In genomic region chr1:241848680-241849344, GRCh38 we compare ENCODE assay signal across 8 cellular contexts. TPM values are rescaled to one million over a fixed set of nuclear protein-coding genes. Genes with fewer than 3 reads are reported as not detected.
DNase-seq lines count a peak whose midpoint lies in the region; ATAC-seq and TF ChIP-seq lines count a peak whose summit lies in the region.

No MANE protein-coding gene starts in this region.

- H3K4me3 ChIP-seq in breast epithelium: peak overlapping the region in 2 of 3 donors; percentile 79 to 87
- H3K4me3 ChIP-seq in osteoblast (ENCODE audit: insufficient read depth, low read length): peak overlapping the region; percentile 91

- peaks cover 4 to 5% of the 10 kb centered on the region in 2 donors for H3K4me1 ChIP-seq in breast epithelium
- H3K4me1 ChIP-seq in osteoblast (ENCODE audit: insufficient read depth, low read length): peaks cover 17% of the 10 kb centered on the region

- H3K27ac ChIP-seq in breast epithelium (no peak overlapping the region), osteoblast (ENCODE audit: low read depth, low read length) (peak overlapping the region; percentile 95)

- H3K79me2 ChIP-seq in osteoblast (ENCODE audit: insufficient read depth, low read length): peaks cover 17% of the 10 kb centered on the region

- H3K36me3 ChIP-seq in breast epithelium (no peaks in the 10 kb centered on the region), osteoblast (ENCODE audit: insufficient read depth, low read length) (peaks cover 5% of the 10 kb centered on the region)

- H3K4me2 ChIP-seq in osteoblast (ENCODE audit: insufficient read depth, low read length): peak overlapping the region; percentile 97

- H2AFZ ChIP-seq in osteoblast (ENCODE audit: low read length): peak overlapping the region; percentile 93

- TF ChIP-seq POLR2A in breast epithelium (IDR thresholded peaks at IDR 0.05): no peak

- no peaks in the 10 kb centered on the region for H4K20me1 ChIP-seq in osteoblast (ENCODE audit: insufficient read depth, low read length)

- intact Hi-C loops in breast epithelium (cut with DNase I; ENCODE audit: low total_unique reads): no loop called here

- no peaks in the 10 kb centered on the region for H3K9me3 ChIP-seq in breast epithelium
- H3K9me3 ChIP-seq in osteoblast (ENCODE audit: low read depth, low read length): no peaks in the 10 kb centered on the region

- TF ChIP-seq CTCF in breast epithelium (IDR thresholded peaks at IDR 0.05) (no peak), osteoblast (IDR thresholded peaks at IDR 0.05; ENCODE audit: extremely low read depth, low read depth, low read length) (no peak)

- DNase-seq in HT1080 (ENCODE audit: low read depth): peak; percentile 3
- DNase-seq in breast epithelium (ENCODE audit: low spot score in 2 of 2): no peak
- DNase-seq in osteoblast (ENCODE audit: insufficient read length, low spot score, missing footprints): peak; percentile 66
- no peak for DNase-seq in AG20443 (ENCODE audit: low spot score)
- DNase-seq in activated CD4-positive, CD25-positive, alpha-beta regulatory T cell treated with anti-CD3 and anti-CD28 coated beads, Interleukin-2, amount 50 U/mL, for 72 hours: no peak
- DNase-seq in NCI-H128 (lab: John Stamatoyannopoulos, UW; ENCODE audit: unreplicated experiment): no peak

- H3K27me3 ChIP-seq in breast epithelium (no peaks in the 10 kb centered on the region), osteoblast (ENCODE audit: insufficient read depth, low read length) (no peaks in the 10 kb centered on the region)

- ATAC-seq in GM18909 (IDR thresholded peaks at IDR 0.05; ENCODE audit: poor library complexity, unreplicated experiment) (peak; percentile 7), HG03108 (IDR thresholded peaks at IDR 0.05; ENCODE audit: unreplicated experiment) (no peak)

RNA-seq across cellular contexts. Expression of gene EXO1, which starts 0.8 kb away (rescaled TPM):
- total RNA-seq in HT1080 (2014; rRNA removed; shearing (Covaris generic)): 48.0 and 50.1 TPM in 2 replicates
- 15.5 and 22.1 TPM in 2 replicates for polyA plus RNA-seq in HT1080 (2015; cell fraction: cytosol; rRNA removed)
- 22.7 and 34.6 TPM in 2 replicates for polyA plus RNA-seq in HT1080 (2015; cell fraction: nucleus; rRNA removed)
- total RNA-seq in breast epithelium (under 1 TPM in 1 of 3 donors, not detected in 2; 0.16 TPM), osteoblast (1.8 and 6.2 TPM in 2 replicates)

Comparison
In these comparisons a context has a peak if more than half of its experiments do, and no peak if none do; other contexts are left out.
1. DNase-seq: peak in HT1080 (single experiment) and osteoblast (single experiment); none in breast epithelium (0 of 2), AG20443 (single experiment), activated CD4-positive, CD25-positive, alpha-beta regulatory T cell treated with anti-CD3 and anti-CD28 coated beads, Interleukin-2, amount 50 U/mL, for 72 hours (single experiment) and NCI-H128 (single experiment).